8 cellular contexts compared by ENCODE assay signal in the genomic region with DNA sequence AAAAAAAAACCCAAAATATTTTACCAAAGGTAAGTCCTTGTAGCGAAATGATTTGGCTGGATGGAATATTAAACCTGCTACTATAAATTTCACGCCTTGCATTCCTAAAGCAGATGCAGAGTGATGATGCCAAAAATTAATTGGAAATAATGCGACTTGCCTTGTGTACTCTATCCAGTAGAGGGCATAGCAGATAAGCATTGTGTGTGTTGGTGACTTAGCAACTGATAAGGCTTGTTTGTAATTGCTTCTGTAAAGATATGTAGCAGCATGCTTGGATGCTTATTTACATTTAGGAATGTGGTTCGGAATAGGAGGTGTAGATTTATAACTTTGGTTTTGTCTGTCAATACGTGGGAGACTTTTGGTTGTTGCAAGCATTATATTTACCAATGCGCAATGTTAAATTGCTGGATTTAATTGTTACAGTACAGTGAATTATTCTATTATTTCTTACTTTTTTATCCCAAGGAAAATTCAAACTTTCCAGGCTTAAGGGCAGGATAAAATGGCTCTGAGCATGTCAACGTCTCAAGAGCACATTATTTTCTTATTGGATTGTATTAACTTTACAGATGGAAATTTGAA.
DNase-seq lines count a peak whose midpoint lies in the region; ATAC-seq, FAIRE-seq and TF ChIP-seq lines count a peak whose summit lies in the region.

No MANE protein-coding gene starts in this region.

- DNase-seq in CD4-positive, CD25-positive, alpha-beta regulatory T cell, result peak in 2 of 3 donors; percentile 1 to 28
- peak; percentile 7 for DNase-seq in H54 (ENCODE audit: insufficient read length, low spot score)
- peak; percentile 79 for DNase-seq in NCI-H2196 treated with DMSO at 0.1 percent for 48 hours (lab: John Stamatoyannopoulos, UW; ENCODE audit: unreplicated experiment)
- peak; percentile 44 for DNase-seq in astrocyte of the spinal cord (ENCODE audit: low read depth, low spot score)
- no peak for DNase-seq in left lobe of liver (ENCODE audit: low spot score)
- DNase-seq in tibial artery, result no peak

- no peak for FAIRE-seq in H54 (lab: Jason Lieb, UNC)

- ATAC-seq in CD4-positive, CD25-positive, alpha-beta regulatory T cell (ENCODE audit: low read depth in 2 of 2), result no peak
- ATAC-seq in left lobe of liver, result peak; percentile 89
- no peak for ATAC-seq in HG03045 (IDR thresholded peaks at IDR 0.05; ENCODE audit: unreplicated experiment)
- no peak for ATAC-seq in HG03520 (IDR thresholded peaks at IDR 0.05; ENCODE audit: unreplicated experiment)

- H3K4me3 Mint-ChIP-seq in CD4-positive, CD25-positive, alpha-beta regulatory T cell, result no peak overlapping the region

- no peaks in the 10 kb centered on the region for H3K4me1 ChIP-seq in CD4-positive, CD25-positive, alpha-beta regulatory T cell (ENCODE audit: control insufficient read depth, insufficient read depth, low read length, poor library complexity, severe bottlenecking)
- no peaks in the 10 kb centered on the region for H3K4me1 ChIP-seq in tibial artery

- H3K4me3 ChIP-seq in CD4-positive, CD25-positive, alpha-beta regulatory T cell (ENCODE audit: low read depth, low read length), result no peak overlapping the region
- H3K4me3 ChIP-seq in astrocyte of the spinal cord (ENCODE audit: low read depth, low read length) (no peak overlapping the region), tibial artery (no peak overlapping the region)

- in situ Hi-C loops in astrocyte of the spinal cord (cut with HindIII; ENCODE audit: low sequenced_read_pairs), result no loop called here

- H3K36me3 ChIP-seq in CD4-positive, CD25-positive, alpha-beta regulatory T cell (ENCODE audit: control insufficient read depth, insufficient read depth, low read length), result no peaks in the 10 kb centered on the region
- no peaks in the 10 kb centered on the region for H3K36me3 ChIP-seq in tibial artery

- no peaks in the 10 kb centered on the region for H3K27me3 ChIP-seq in CD4-positive, CD25-positive, alpha-beta regulatory T cell (ENCODE audit: control insufficient read depth, insufficient read depth, low read length)
- H3K27me3 ChIP-seq in tibial artery, result no peaks in the 10 kb centered on the region

- peaks cover 0 to 3% (median 1%) of the 10 kb centered on the region in 7 donors for H3K9me3 Mint-ChIP-seq in CD4-positive, CD25-positive, alpha-beta regulatory T cell

- no peak overlapping the region for H3K27ac ChIP-seq in CD4-positive, CD25-positive, alpha-beta regulatory T cell (ENCODE audit: insufficient read depth, low read length, poor library complexity, severe bottlenecking)
- no peak overlapping the region for H3K27ac ChIP-seq in tibial artery

- H3K36me3 Mint-ChIP-seq in CD4-positive, CD25-positive, alpha-beta regulatory T cell, result peaks cover 4% of the 10 kb centered on the region

- H3K4me1 Mint-ChIP-seq in CD4-positive, CD25-positive, alpha-beta regulatory T cell, result no peaks in the 10 kb centered on the region

- H3K27ac Mint-ChIP-seq in CD4-positive, CD25-positive, alpha-beta regulatory T cell, result no peak overlapping the region

- TF ChIP-seq CTCF in astrocyte of the spinal cord (IDR thresholded peaks at IDR 0.05; ENCODE audit: low read depth, low read length) (peak; percentile 71), tibial artery (IDR thresholded peaks at IDR 0.05) (no peak)

- no peak for TF ChIP-seq POLR2A in H54 (IDR thresholded peaks at IDR 0.05; ENCODE audit: low read depth, low read length)

- intact Hi-C loops in tibial artery (cut with DNase I; ENCODE audit: low total_unique reads), result no loop called here

- no peaks in the 10 kb centered on the region for H3K27me3 Mint-ChIP-seq in CD4-positive, CD25-positive, alpha-beta regulatory T cell

- no peaks in the 10 kb centered on the region for H3K9me3 ChIP-seq in CD4-positive, CD25-positive, alpha-beta regulatory T cell (ENCODE audit: control insufficient read depth in 2 of 2, low read length in 2 of 2)
- no peaks in the 10 kb centered on the region for H3K9me3 ChIP-seq in tibial artery

Comparison
In these comparisons a context has a peak if more than half of its experiments do, and no peak if none do; other contexts are left out.
1. DNase-seq: peak in CD4-positive, CD25-positive, alpha-beta regulatory T cell (2 of 3), H54 (single experiment), NCI-H2196 treated with DMSO at 0.1 percent for 48 hours (single experiment) and astrocyte of the spinal cord (single experiment); none in left lobe of liver (single experiment) and tibial artery (0 of 2).